Comparison of ENCODE assay signal across 6 cellular contexts in the genomic region with DNA sequence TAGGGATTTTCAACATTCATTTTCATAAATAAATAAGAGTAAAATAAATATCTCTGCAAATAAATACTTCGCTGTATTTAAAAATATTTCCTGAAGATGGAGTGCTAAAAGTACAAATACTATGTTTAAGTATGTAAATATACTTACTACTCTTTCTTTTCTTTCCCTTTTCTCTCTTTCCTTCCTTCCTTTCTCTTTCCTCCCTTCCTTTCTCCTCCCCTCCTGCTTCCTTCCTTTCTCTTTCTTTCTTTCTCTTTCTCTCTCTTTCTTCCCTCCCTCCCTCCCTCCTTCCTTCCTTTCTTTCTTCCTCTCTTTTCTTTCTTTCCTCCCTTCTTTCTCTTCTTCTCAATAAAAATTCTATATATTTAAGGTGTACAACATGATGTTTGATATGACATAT.
"Had no signal": no experiment of that assay in that cellular context is flagged by ENCODE, and none has a peak within 500 bp of the region (broad histone marks: within the 10 kb centered on the region; RNA-seq: fewer than 3 reads in every experiment).

No MANE protein-coding gene starts in this region.

- H3K36me3 Mint-ChIP-seq: IgD-negative memory B cell had no signal

- H3K9me3 Mint-ChIP-seq: GM23338, H9 had no signal

- H3K27ac Mint-ChIP-seq: GM23338, H9, HFFc6, IgD-negative memory B cell had no signal

- H3K4me3 ChIP-seq: GM23338 had no signal

- DNase-seq: H9, HCEC 1CT had no signal

- H3K4me3 Mint-ChIP-seq: GM23338, H9, HFFc6, IgD-negative memory B cell had no signal

- H3K27ac ChIP-seq: HL-60 had no signal

- H3K27me3 Mint-ChIP-seq: IgD-negative memory B cell had no signal
